Comparison of ENCODE assay signal across 1 cellular context in genomic region chr6:37399131-37399530, GRCh38.
A peak's percentile ranks its signal among the peaks of the same experiment; 100 is the strongest.
TF ChIP-seq lines count a peak whose summit lies in the region.

No MANE protein-coding gene starts in this region.

TF ChIP-seq in HepG2, 621 proteins besides CTCF, POLR2A, EP300 and RAD21:
- TF ChIP-seq ZGPAT (CRISPR knock-in tag; IDR thresholded peaks at IDR 0.05) (no peak), LBX2 (CRISPR knock-in tag; IDR thresholded peaks at IDR 0.05; ENCODE audit: borderline replicate concordance) (no peak), PLRG1 (conservative IDR thresholded peaks at IDR 0.05) (0 out of 2 replicates have a peak, but pooled peaks have one; percentile 31), ZNF281 (CRISPR knock-in tag; IDR thresholded peaks at IDR 0.05; ENCODE audit: borderline replicate concordance) (no peak), ARID2 (CRISPR knock-in tag; IDR thresholded peaks at IDR 0.05; ENCODE audit: borderline replicate concordance) (no peak), PATZ1 (CRISPR knock-in tag; IDR thresholded peaks at IDR 0.05) (no peak), NKX3-1 (CRISPR knock-in tag; IDR thresholded peaks at IDR 0.05) (no peak), ZNF878 (CRISPR knock-in tag; IDR thresholded peaks at IDR 0.05) (no peak)
